Comparison of ENCODE assay signal across 1 cellular context in genomic region chr11:910044-910588, GRCh38.
TF ChIP-seq lines count a peak whose summit lies in the region.

No MANE protein-coding gene starts in this region.

TF ChIP-seq in GM23338, 12 proteins besides CTCF, POLR2A, EP300 and RAD21 (continued from another document):
- TF ChIP-seq ZNF462 (CRISPR knock-in tag; IDR thresholded peaks at IDR 0.05) (no peak), ZNF331 (CRISPR knock-in tag; IDR thresholded peaks at IDR 0.05; ENCODE audit: low read depth) (no peak), JUNB (IDR thresholded peaks at IDR 0.05; ENCODE audit: unreplicated experiment) (no peak), ZNF114 (CRISPR knock-in tag; IDR thresholded peaks at IDR 0.05) (no peak), STAT1 (IDR thresholded peaks at IDR 0.05; ENCODE audit: unreplicated experiment) (no peak), POLR2AphosphoS5 (IDR thresholded peaks at IDR 0.05; ENCODE audit: low read depth) (no peak), NANOG (IDR thresholded peaks at IDR 0.05; ENCODE audit: borderline replicate concordance) (no peak), REST (IDR thresholded peaks at IDR 0.05; ENCODE audit: unreplicated experiment) (no peak), ETS1 (IDR thresholded peaks at IDR 0.05) (no peak)
